14 cellular contexts compared by ENCODE assay signal in genomic region chr19:29525901-29526729, GRCh38. TPM values are rescaled to one million over a fixed set of nuclear protein-coding genes. Genes with fewer than 3 reads are reported as not detected.
DNase-seq lines count a peak whose midpoint lies in the region; ATAC-seq and TF ChIP-seq lines count a peak whose summit lies in the region.
"Had no signal": no experiment of that assay in that cellular context is flagged by ENCODE, and none has a peak within 500 bp of the region (broad histone marks: within the 10 kb centered on the region; RNA-seq: fewer than 3 reads in every experiment).

Gene VSTM2B (plus strand): TSS chr19:29525994. CDS start chr19:29526584, 590 bp downstream.

- TF ChIP-seq CTCF in HEK293 (tag by site-specific recombination; IDR thresholded peaks at IDR 0.05) (peak; percentile 47), nephron progenitor cell (IDR thresholded peaks at IDR 0.05) (no peak)

- POLR2A ChIA-PET in HEK293 (lab: Yijun Ruan, JAX) = interaction anchor here (0.6 to 0.9 kb wide), 2 partner anchors 73 to 80 kb away, joined by 3 to 4 read pairs; partner anchors contain the start of gene POP4

- H3K4me1 Mint-ChIP-seq in nephron progenitor cell = peaks cover 25% of the 10 kb centered on the region

- H3K27me3 ChIP-seq in BLaER1 (peaks cover 93% of the 10 kb centered on the region), ectodermal cell (ENCODE audit: control insufficient read depth, insufficient read depth, low read length, poor library complexity, severe bottlenecking) (peaks cover 84% of the 10 kb centered on the region)

- DNase-seq in nephron progenitor cell (peak; percentile 59), KG1 (lab: John Stamatoyannopoulos, UW) (no peak)
- DNase-seq: DMS53; midbrain; NCI-H446 treated with DMSO at 0.1 percent for 48 hours; stimulated activated CD4-positive, alpha-beta T cell treated with anti-CD3 and anti-CD28 coated beads, Interleukin-4, amount 100 ng/mL, for 1 hour; SW 1271 had no signal

- peaks cover 4% of the 10 kb centered on the region for H3K36me3 Mint-ChIP-seq in nephron progenitor cell (ENCODE audit: low read depth)

- H3K9ac ChIP-seq in BLaER1 = no peak within 1 kb of the TSS

- H3K4me1 ChIP-seq in BLaER1 (peaks cover 30% of the 10 kb centered on the region), HEK293 (ENCODE audit: control insufficient read depth, insufficient read depth, low read length) (peaks cover 37% of the 10 kb centered on the region), ectodermal cell (ENCODE audit: control insufficient read depth, insufficient read depth, low read length) (peaks cover 20% of the 10 kb centered on the region)

- H3K9me3 ChIP-seq in BLaER1 = peaks cover 13% of the 10 kb centered on the region
- H3K9me3 ChIP-seq in HEK293 (ENCODE audit: control insufficient read depth, insufficient read depth, low read depth, low read length) = no peaks in the 10 kb centered on the region
- H3K9me3 ChIP-seq in ectodermal cell (ENCODE audit: control insufficient read depth, low read length) = no peaks in the 10 kb centered on the region

- H3K4me2 ChIP-seq in BLaER1 = peak within 1 kb of the TSS; percentile 68

- no peak within 1 kb of the TSS for H3K27ac ChIP-seq in BLaER1
- peak within 1 kb of the TSS; percentile 75; the same call in 1 of the 2 replicates for H3K27ac ChIP-seq in HEK293 (ENCODE audit: extremely low read depth, low read depth, low read length)
- no peak within 1 kb of the TSS for H3K27ac ChIP-seq in ectodermal cell (ENCODE audit: insufficient read depth, low read depth, low read length, poor library complexity, severe bottlenecking)

- peaks cover 4% of the 10 kb centered on the region for H3K9me3 Mint-ChIP-seq in nephron progenitor cell

- H3K27me3 Mint-ChIP-seq in nephron progenitor cell (ENCODE audit: low read depth, poor library complexity) = peaks cover 87% of the 10 kb centered on the region

- CTCF ChIA-PET in HEK293 (lab: Yijun Ruan, JAX) = interaction anchor here (0.6 to 2.7 kb wide), 16 partner anchors 8 to 513 kb away, joined by 3 to 15 read pairs (median 4); no protein-coding TSS in a partner anchor

- ATAC-seq in GM18870 (IDR thresholded peaks at IDR 0.05; ENCODE audit: unreplicated experiment) (no peak), HG03432 (IDR thresholded peaks at IDR 0.05; ENCODE audit: unreplicated experiment) (no peak), GM21825 (IDR thresholded peaks at IDR 0.05; ENCODE audit: unreplicated experiment) (no peak)
- ATAC-seq: esophagus mucosa had no signal

- no peak within 1 kb of the TSS for H3K27ac Mint-ChIP-seq in nephron progenitor cell

- peak within 1 kb of the TSS; percentile 80 for H3K4me3 Mint-ChIP-seq in nephron progenitor cell

- WGBS in ectodermal cell, 2 experiments = 0% methylated on average over 97 to 104 of the region's 104 CpGs

- H4K20me1 ChIP-seq in BLaER1 = peaks cover 40% of the 10 kb centered on the region

- H3K36me3 ChIP-seq in BLaER1 (no peaks in the 10 kb centered on the region), HEK293 (ENCODE audit: control insufficient read depth in 2 of 2, insufficient read depth in 1 of 2, low read length in 2 of 2) (no peaks in the 10 kb centered on the region), ectodermal cell (ENCODE audit: control insufficient read depth, insufficient read depth, low read length) (no peaks in the 10 kb centered on the region)

- peak within 1 kb of the TSS; percentile 59 for H3K4me3 ChIP-seq in BLaER1
- peak within 1 kb of the TSS; percentile 25 for H3K4me3 ChIP-seq in HEK293 (ENCODE audit: low read depth, low read length)
- peak within 1 kb of the TSS; percentile 47 for H3K4me3 ChIP-seq in ectodermal cell (ENCODE audit: insufficient read depth, low read depth, low read length)

TF ChIP-seq in HEK293, 187 proteins besides CTCF, POLR2A, EP300 and RAD21 (continues in another document):
- TF ChIP-seq SP2 (tag by site-specific recombination; IDR thresholded peaks at IDR 0.05) (no peak), SCRT2 (tag by site-specific recombination; IDR thresholded peaks at IDR 0.05) (no peak), KLF17 (tag by site-specific recombination; IDR thresholded peaks at IDR 0.05) (peak; percentile 49), ZFHX2 (tag by site-specific recombination; conservative IDR thresholded peaks at IDR 0.05) (peak; percentile 84), ELK4 (IDR thresholded peaks at IDR 0.05; ENCODE audit: borderline replicate concordance, low read depth, low read length) (no peak), ZNF514 (tag by site-specific recombination; IDR thresholded peaks at IDR 0.05) (no peak), ZNF677 (tag by site-specific recombination; IDR thresholded peaks at IDR 0.05) (0 out of 2 replicates have a peak, but pooled peaks have one; percentile 33), GFI1B (tag by site-specific recombination; IDR thresholded peaks at IDR 0.05) (no peak), ZNF354C (tag by site-specific recombination; IDR thresholded peaks at IDR 0.05; ENCODE audit: borderline replicate concordance, low read depth) (no peak), SCRT1 (tag by site-specific recombination; IDR thresholded peaks at IDR 0.05; ENCODE audit: borderline replicate concordance) (no peak), ZNF140 (tag by site-specific recombination; IDR thresholded peaks at IDR 0.05) (no peak), ZNF10 (tag by site-specific recombination; IDR thresholded peaks at IDR 0.05) (0 out of 2 replicates have a peak, but pooled peaks have one; percentile 15), ZNF449 (tag by site-specific recombination; IDR thresholded peaks at IDR 0.05) (no peak), GLIS1 (tag by site-specific recombination; IDR thresholded peaks at IDR 0.05) (peak; percentile 46; the same call in 1 of the 2 replicates), ZBTB6 (tag by site-specific recombination; IDR thresholded peaks at IDR 0.05) (no peak), ZNF561 (tag by site-specific recombination; IDR thresholded peaks at IDR 0.05; ENCODE audit: borderline replicate concordance) (peak; percentile 54; the same call in 1 of the 2 replicates), ZNF23 (tag by site-specific recombination; IDR thresholded peaks at IDR 0.05; ENCODE audit: borderline replicate concordance) (no peak), ZNF169 (tag by site-specific recombination; IDR thresholded peaks at IDR 0.05) (no peak), OSR2 (tag by site-specific recombination; IDR thresholded peaks at IDR 0.05) (peak; percentile 73), ZNF600 (tag by site-specific recombination; IDR thresholded peaks at IDR 0.05) (peak; percentile 6; the same call in 1 of the 2 replicates)

RNA-seq across cellular contexts. Expression of gene VSTM2B, which starts in this region (rescaled TPM):
- polyA plus RNA-seq in ectodermal cell (2013, experiment 1 of 4) = 1.2 TPM
- polyA plus RNA-seq in ectodermal cell (2013, experiment 2 of 4) = 1.0 TPM
- 2.2 TPM for polyA plus RNA-seq in ectodermal cell (2013, experiment 3 of 4)
- 1.5 TPM for polyA plus RNA-seq in ectodermal cell (2013, experiment 4 of 4)
